ENCODE assay signal across 14 cellular contexts in the genomic region with DNA sequence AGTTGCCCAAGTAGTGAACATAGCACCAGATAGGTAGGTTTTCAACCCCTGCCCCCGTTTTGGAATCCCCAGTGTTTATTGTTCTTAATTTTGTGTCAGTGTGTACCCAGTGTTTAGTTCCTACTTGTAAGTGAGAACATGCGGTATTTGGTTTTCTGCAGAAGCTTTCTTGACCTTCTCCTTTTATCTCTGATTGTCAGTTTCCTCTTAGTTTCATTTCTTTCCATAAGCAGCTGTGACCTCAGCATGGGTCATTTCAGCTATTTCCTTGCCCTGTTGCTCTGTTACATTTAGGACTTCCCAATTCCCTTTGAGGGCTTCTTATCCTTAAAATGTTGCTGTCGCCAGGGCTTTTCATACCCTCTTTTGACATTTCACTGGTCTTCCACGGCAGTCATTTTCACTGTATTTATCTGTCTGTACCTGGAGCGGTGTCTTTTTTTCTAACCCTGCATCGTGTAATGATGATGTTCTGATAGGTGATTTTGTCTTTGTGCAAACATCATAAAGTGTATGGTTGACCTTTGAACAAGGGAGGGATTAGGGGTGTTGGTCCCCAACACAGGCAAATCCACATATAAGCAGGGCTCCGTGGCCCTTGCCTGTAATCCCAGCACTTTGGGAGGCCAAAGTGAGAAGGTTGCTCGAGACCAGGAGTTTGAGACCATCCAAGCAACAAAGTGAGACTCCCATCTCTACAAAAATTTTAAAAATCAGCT. TPM values are rescaled to one million over a fixed set of nuclear protein-coding genes. Genes with fewer than 3 reads are reported as not detected.
A peak's percentile ranks its signal among the peaks of the same experiment; 100 is the strongest.
DNase-seq lines count a peak whose midpoint lies in the region; ATAC-seq, FAIRE-seq and TF ChIP-seq lines count a peak whose summit lies in the region.
"Had no signal": no experiment of that assay in that cellular context is flagged by ENCODE, and none has a peak within 500 bp of the region (broad histone marks: within the 10 kb centered on the region; RNA-seq: fewer than 3 reads in every experiment).

No MANE protein-coding gene starts in this region.

- H4K20me1 ChIP-seq in astrocyte (ENCODE audit: insufficient read depth, low read length), result peaks cover 6% of the 10 kb centered on the region

- H3K27ac ChIP-seq in astrocyte (ENCODE audit: low read depth, low read length) (no peak overlapping the region), transverse colon (peak overlapping the region; percentile 46 to 68 (median 58)), substantia nigra (ENCODE audit: low read depth, low read length, poor library complexity, severe bottlenecking) (no peak overlapping the region)

- TF ChIP-seq CTCF in astrocyte (IDR thresholded peaks at IDR 0.05; ENCODE audit: insufficient read depth, low read depth, low read length), result no peak
- TF ChIP-seq CTCF in transverse colon (IDR thresholded peaks at IDR 0.05), result no peak

- H3K4me1 Mint-ChIP-seq in activated naive CD4-positive, alpha-beta T cell treated with anti-CD3 and anti-CD28 coated beads, Interleukin-2, amount 50 U/mL, for 24 hours, result no peaks in the 10 kb centered on the region
- H3K4me1 Mint-ChIP-seq in astrocyte (ENCODE audit: low read depth, unreplicated experiment), result peaks cover 28% of the 10 kb centered on the region

- H3K4me1 ChIP-seq in astrocyte (ENCODE audit: insufficient read depth, low read length) (peaks cover 19% of the 10 kb centered on the region), transverse colon (peaks cover 11 to 53% (median 29%) of the 10 kb centered on the region in 4 donors)

- peak overlapping the region; percentile 38 for H3K4me2 ChIP-seq in astrocyte (ENCODE audit: low read length)

- H3K27ac Mint-ChIP-seq in activated naive CD4-positive, alpha-beta T cell treated with anti-CD3 and anti-CD28 coated beads, Interleukin-2, amount 50 U/mL, for 24 hours, result peak overlapping the region; percentile 30
- H3K27ac Mint-ChIP-seq in activated naive CD4-positive, alpha-beta T cell treated with anti-CD3 and anti-CD28 coated beads, Interleukin-2, amount 50 U/mL, for 72 hours, result no peak overlapping the region
- H3K27ac Mint-ChIP-seq in astrocyte (ENCODE audit: unreplicated experiment), result peak overlapping the region; percentile 75

- no peaks in the 10 kb centered on the region for H3K27me3 ChIP-seq in astrocyte (ENCODE audit: insufficient read depth, low read length)
- no peaks in the 10 kb centered on the region for H3K27me3 ChIP-seq in transverse colon

- H3K79me2 ChIP-seq in astrocyte (ENCODE audit: insufficient read depth, low read length), result peaks cover 88% of the 10 kb centered on the region

- H3K4me3 ChIP-seq in astrocyte (ENCODE audit: insufficient read depth, low read depth, low read length) (no peak overlapping the region), transverse colon (peak overlapping the region in 2 of 4 donors; percentile 12 to 30)

- FAIRE-seq in astrocyte (lab: Jason Lieb, UNC), result no peak
- FAIRE-seq: HTR-8/SVneo, TTC549 had no signal

- H3K36me3 ChIP-seq in astrocyte (ENCODE audit: insufficient read depth, low read length) (peaks cover 2% of the 10 kb centered on the region), transverse colon (no peaks in the 10 kb centered on the region)

- in situ Hi-C loops in transverse colon (cut with MboI; ENCODE audit: low pct_ligation_motif_present in 1 of 4, low pct_unique_long_range_greater_than_20kb in 1 of 4, low sequenced_read_pairs in 3 of 4), result loop anchor here in 1 of 4 donors (25.0 kb wide), 1 partner anchor 230 kb away; no protein-coding TSS in a partner anchor

- peaks cover 6% of the 10 kb centered on the region for H3K36me3 Mint-ChIP-seq in activated naive CD4-positive, alpha-beta T cell treated with anti-CD3 and anti-CD28 coated beads, Interleukin-2, amount 50 U/mL, for 24 hours
- peaks cover 4 to 6% of the 10 kb centered on the region in 2 donors for H3K36me3 Mint-ChIP-seq in activated naive CD4-positive, alpha-beta T cell treated with anti-CD3 and anti-CD28 coated beads, Interleukin-2, amount 50 U/mL, for 72 hours
- H3K36me3 Mint-ChIP-seq in astrocyte (ENCODE audit: low read depth, unreplicated experiment), result peaks cover 6% of the 10 kb centered on the region

- no peak overlapping the region for H2AFZ ChIP-seq in astrocyte (ENCODE audit: low read depth, low read length)

- no peak overlapping the region for H3K4me3 Mint-ChIP-seq in activated naive CD4-positive, alpha-beta T cell treated with anti-CD3 and anti-CD28 coated beads, Interleukin-2, amount 50 U/mL, for 24 hours
- no peak overlapping the region for H3K4me3 Mint-ChIP-seq in astrocyte (ENCODE audit: unreplicated experiment)

- peaks cover 8% of the 10 kb centered on the region for H3K27me3 Mint-ChIP-seq in activated naive CD4-positive, alpha-beta T cell treated with anti-CD3 and anti-CD28 coated beads, Interleukin-2, amount 50 U/mL, for 24 hours
- no peaks in the 10 kb centered on the region for H3K27me3 Mint-ChIP-seq in astrocyte (ENCODE audit: low read depth, unreplicated experiment)

- ATAC-seq in activated naive CD4-positive, alpha-beta T cell treated with anti-CD3 and anti-CD28 coated beads, Interleukin-2, amount 50 U/mL, for 72 hours, result no peak
- ATAC-seq in left colon, result peak; percentile 78
- ATAC-seq in HG03520 (IDR thresholded peaks at IDR 0.05; ENCODE audit: unreplicated experiment), result no peak

- H3K9ac ChIP-seq in astrocyte (ENCODE audit: low read length), result no peak overlapping the region

- peaks cover 5% of the 10 kb centered on the region for H3K9me3 Mint-ChIP-seq in activated naive CD4-positive, alpha-beta T cell treated with anti-CD3 and anti-CD28 coated beads, Interleukin-2, amount 50 U/mL, for 24 hours
- peaks cover 0 to 2% of the 10 kb centered on the region in 2 donors for H3K9me3 Mint-ChIP-seq in activated naive CD4-positive, alpha-beta T cell treated with anti-CD3 and anti-CD28 coated beads, Interleukin-2, amount 50 U/mL, for 72 hours
- H3K9me3 Mint-ChIP-seq in astrocyte (ENCODE audit: unreplicated experiment), result peaks cover 5% of the 10 kb centered on the region

- H3K9me3 ChIP-seq in astrocyte (ENCODE audit: insufficient read depth, low read depth, low read length) (no peaks in the 10 kb centered on the region), transverse colon (no peaks in the 10 kb centered on the region)

- WGBS in transverse colon (ENCODE audit: low coverage in 1 of 2), 2 donors, result 35 to 45% methylated on average over 5 to 8 of the region's 8 CpGs

- intact Hi-C loops in left colon (cut with DNase I, micrococcal nuclease) (no loop called here), transverse colon (cut with DNase I; ENCODE audit: low total_unique reads) (no loop called here)

- TF ChIP-seq EP300 in transverse colon (IDR thresholded peaks at IDR 0.05; ENCODE audit: low read depth), result no peak

- DNase-seq in activated naive CD4-positive, alpha-beta T cell treated with anti-CD3 and anti-CD28 coated beads, Interleukin-2, amount 50 U/mL, for 72 hours (ENCODE audit: low spot score in 2 of 2), result no peak
- DNase-seq in astrocyte (ENCODE audit: low read depth), result no peak
- DNase-seq in left colon, result no peak
- DNase-seq in transverse colon, result peak; percentile 20
- no peak for DNase-seq in substantia nigra (lab: John Stamatoyannopoulos, UW)
- no peak for DNase-seq in kidney glomerular epithelial cell (lab: John Stamatoyannopoulos, UW)
- DNase-seq: activated T-cell treated with anti-CD3 and anti-CD28 coated beads for 4 hours; DMS53; NCI-H2029 treated with DMSO at 0.1 percent for 48 hours; stimulated activated naive CD4-positive, alpha-beta T cell treated with Interleukin-2 at 50 U/mL for 16 hours had no signal

- no peak for TF ChIP-seq POLR2A in transverse colon (IDR thresholded peaks at IDR 0.05)

RNA-seq across cellular contexts. Expression of a gene that starts 15.0 kb away (rescaled TPM):
- total RNA-seq in activated naive CD4-positive, alpha-beta T cell treated with anti-CD3 and anti-CD28 coated beads, Interleukin-2, amount 50 U/mL, for 72 hours, result 1 to 10 TPM; 5.3 to 6.7 TPM
- total RNA-seq in astrocyte (61.6 and 77.3 TPM in 2 replicates), left colon (10 to 100 TPM; 31.3 to 36.9 TPM), transverse colon (100 to 1,000 TPM in 1 of 4 donors, 10 to 100 TPM in 3; 37.0 to 123 (median 61.1) TPM)

RNA-seq across cellular contexts. Expression of a gene that starts 15.7 kb away (rescaled TPM):
- 10 to 100 TPM; 31.9 to 39.5 TPM for total RNA-seq in activated naive CD4-positive, alpha-beta T cell treated with anti-CD3 and anti-CD28 coated beads, Interleukin-2, amount 50 U/mL, for 72 hours
- total RNA-seq in astrocyte (30.7 and 31.8 TPM in 2 replicates), left colon (10 to 100 TPM; 34.7 to 37.2 TPM), transverse colon (10 to 100 TPM; 27.7 to 58.9 (median 43.6) TPM)

Comparison
In these comparisons a context has a peak if more than half of its experiments do, and no peak if none do; other contexts are left out.
1. H3K27ac Mint-ChIP-seq: peak in activated naive CD4-positive, alpha-beta T cell treated with anti-CD3 and anti-CD28 coated beads, Interleukin-2, amount 50 U/mL, for 24 hours (single experiment) and astrocyte (single experiment); none in activated naive CD4-positive, alpha-beta T cell treated with anti-CD3 and anti-CD28 coated beads, Interleukin-2, amount 50 U/mL, for 72 hours (0 of 2).
2. H3K27ac ChIP-seq: peak in transverse colon (4 of 4); none in astrocyte (single experiment) and substantia nigra (single experiment).